ENCODE assay signal across 10 cellular contexts in genomic region chr2:85536479-85536878, GRCh38. TPM values are rescaled to one million over a fixed set of nuclear protein-coding genes. Genes with fewer than 3 reads are reported as not detected.
A peak's percentile ranks its signal among the peaks of the same experiment; 100 is the strongest.
DNase-seq lines count a peak whose midpoint lies in the region; ATAC-seq and TF ChIP-seq lines count a peak whose summit lies in the region.
"Had no signal": no experiment of that assay in that cellular context is flagged by ENCODE, and none has a peak within 500 bp of the region (broad histone marks: within the 10 kb centered on the region; RNA-seq: fewer than 3 reads in every experiment).

No MANE protein-coding gene starts in this region.

- POLR2A ChIA-PET in WTC11 (lab: Charles Lee): interaction anchor here (3.2 to 5.7 kb wide), 2 partner anchors 24 to 123 kb away, joined by 19 to 36 read pairs; partner anchors contain the start of gene GGCX

- H3K36me3 ChIP-seq in hepatocyte (replicated peaks; ENCODE audit: insufficient read depth, low read depth): no peaks in the 10 kb centered on the region
- H3K36me3 ChIP-seq in thyroid gland: peaks cover 6 to 12% of the 10 kb centered on the region in 2 donors

- DNase-seq in NCI-H82 (lab: John Stamatoyannopoulos, UW): peak; percentile 37
- no peak for DNase-seq in NCI-H82 treated with DMSO at 0.1 percent for 48 hours (lab: John Stamatoyannopoulos, UW; ENCODE audit: unreplicated experiment)
- DNase-seq in WTC11 (ENCODE audit: low spot score): no peak
- DNase-seq in hepatocyte (ENCODE audit: low spot score): peak; percentile 54
- no peak for DNase-seq in thyroid gland
- DNase-seq in globus pallidus (ENCODE audit: low spot score): no peak
- DNase-seq in posterior vena cava (ENCODE audit: low spot score): no peak
- DNase-seq: activated CD8-positive, alpha-beta T cell treated with anti-CD3 and anti-CD28 coated beads for 36 hours; retina had no signal

- no peak for TF ChIP-seq POLR2A in thyroid gland (IDR thresholded peaks at IDR 0.05)

- H3K4me3 Mint-ChIP-seq in WTC11: no peak overlapping the region

- H3K27me3 ChIP-seq in hepatocyte (no peaks in the 10 kb centered on the region), thyroid gland (no peaks in the 10 kb centered on the region)

- peaks cover 28% of the 10 kb centered on the region for H3K4me1 ChIP-seq in hepatocyte (ENCODE audit: insufficient read depth)
- peaks cover 8 to 17% of the 10 kb centered on the region in 2 donors for H3K4me1 ChIP-seq in thyroid gland

- peaks cover 45% of the 10 kb centered on the region for H3K79me2 ChIP-seq in hepatocyte

- peaks cover 28% of the 10 kb centered on the region for H3K4me1 Mint-ChIP-seq in WTC11

- ATAC-seq in WTC11: no peak
- no peak for ATAC-seq in HG03442 (IDR thresholded peaks at IDR 0.05; ENCODE audit: unreplicated experiment)
- ATAC-seq: activated CD8-positive, alpha-beta T cell treated with anti-CD3 and anti-CD28 coated beads for 36 hours had no signal

- WGBS in hepatocyte (ENCODE audit: low lambda C conversion rate, missing lambda C conversion rate): 59% methylated on average over 3 of the region's 3 CpGs
- 90 to 92% methylated on average over 3 of the region's 3 CpGs for WGBS in thyroid gland, 2 donors

- H3K4me3 ChIP-seq in hepatocyte (no peak overlapping the region), thyroid gland (replicated peaks in 1 of 3) (no peak overlapping the region)

- no peaks in the 10 kb centered on the region for H3K27me3 Mint-ChIP-seq in WTC11 (ENCODE audit: low read depth)
- H3K27me3 Mint-ChIP-seq: activated CD8-positive, alpha-beta T cell treated with anti-CD3 and anti-CD28 coated beads for 36 hours had no signal

- H3K27ac ChIP-seq in hepatocyte (peak overlapping the region; percentile 99), thyroid gland (peak overlapping the region in 2 of 3 donors; percentile 98 to 100)

- H3K36me3 Mint-ChIP-seq in WTC11: peaks cover 21% of the 10 kb centered on the region

- no peak for TF ChIP-seq CTCF in WTC11 (IDR thresholded peaks at IDR 0.05)
- TF ChIP-seq CTCF in hepatocyte (IDR thresholded peaks at IDR 0.05; ENCODE audit: poor library complexity): no peak
- TF ChIP-seq CTCF in thyroid gland (IDR thresholded peaks at IDR 0.05): no peak

- H3K27ac Mint-ChIP-seq in WTC11: peak overlapping the region; percentile 68; the same call in 1 of the 2 replicates

- H3K9me3 ChIP-seq in hepatocyte (ENCODE audit: low read depth) (no peaks in the 10 kb centered on the region), thyroid gland (no peaks in the 10 kb centered on the region)

- H3K9me2 ChIP-seq in hepatocyte (replicated peaks; ENCODE audit: insufficient read depth): no peaks in the 10 kb centered on the region

- peak overlapping the region; percentile 94 for H3K4me2 ChIP-seq in hepatocyte

- H4K20me1 ChIP-seq in hepatocyte (ENCODE audit: insufficient read depth, poor library complexity, severe bottlenecking): peaks cover 24% of the 10 kb centered on the region

- intact Hi-C loops in thyroid gland (cut with DNase I) (no loop called here), posterior vena cava (cut with DNase I) (no loop called here)

- H3K9me3 Mint-ChIP-seq in WTC11: no peaks in the 10 kb centered on the region
- H3K9me3 Mint-ChIP-seq: activated CD8-positive, alpha-beta T cell treated with anti-CD3 and anti-CD28 coated beads for 36 hours had no signal

- CTCF ChIA-PET in WTC11 (lab: Charles Lee): interaction anchor here (1.0 to 4.6 kb wide), 2 partner anchors 115 to 118 kb away, joined by 4 to 40 read pairs; partner anchors contain the start of gene SH2D6

- H2AFZ ChIP-seq in hepatocyte: no peak overlapping the region

TF ChIP-seq in WTC11, 78 proteins besides CTCF, POLR2A, EP300 and RAD21 (continues in another document):
- TF ChIP-seq, protein P1, sequence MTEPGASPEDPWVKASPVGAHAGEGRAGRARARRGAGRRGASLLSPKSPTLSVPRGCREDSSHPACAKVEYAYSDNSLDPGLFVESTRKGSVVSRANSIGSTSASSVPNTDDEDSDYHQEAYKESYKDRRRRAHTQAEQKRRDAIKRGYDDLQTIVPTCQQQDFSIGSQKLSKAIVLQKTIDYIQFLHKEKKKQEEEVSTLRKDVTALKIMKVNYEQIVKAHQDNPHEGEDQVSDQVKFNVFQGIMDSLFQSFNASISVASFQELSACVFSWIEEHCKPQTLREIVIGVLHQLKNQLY (CRISPR knock-in tag; IDR thresholded peaks at IDR 0.05): no peak
- no peak for TF ChIP-seq ATF1 (CRISPR knock-in tag; IDR thresholded peaks at IDR 0.05)
- TF ChIP-seq NFATC4 (CRISPR knock-in tag; IDR thresholded peaks at IDR 0.05): no peak
- no peak for TF ChIP-seq SMAD3 (CRISPR knock-in tag; IDR thresholded peaks at IDR 0.05; ENCODE audit: borderline replicate concordance)
- no peak for TF ChIP-seq GABPB1 (CRISPR knock-in tag; IDR thresholded peaks at IDR 0.05)
- TF ChIP-seq, protein P2, sequence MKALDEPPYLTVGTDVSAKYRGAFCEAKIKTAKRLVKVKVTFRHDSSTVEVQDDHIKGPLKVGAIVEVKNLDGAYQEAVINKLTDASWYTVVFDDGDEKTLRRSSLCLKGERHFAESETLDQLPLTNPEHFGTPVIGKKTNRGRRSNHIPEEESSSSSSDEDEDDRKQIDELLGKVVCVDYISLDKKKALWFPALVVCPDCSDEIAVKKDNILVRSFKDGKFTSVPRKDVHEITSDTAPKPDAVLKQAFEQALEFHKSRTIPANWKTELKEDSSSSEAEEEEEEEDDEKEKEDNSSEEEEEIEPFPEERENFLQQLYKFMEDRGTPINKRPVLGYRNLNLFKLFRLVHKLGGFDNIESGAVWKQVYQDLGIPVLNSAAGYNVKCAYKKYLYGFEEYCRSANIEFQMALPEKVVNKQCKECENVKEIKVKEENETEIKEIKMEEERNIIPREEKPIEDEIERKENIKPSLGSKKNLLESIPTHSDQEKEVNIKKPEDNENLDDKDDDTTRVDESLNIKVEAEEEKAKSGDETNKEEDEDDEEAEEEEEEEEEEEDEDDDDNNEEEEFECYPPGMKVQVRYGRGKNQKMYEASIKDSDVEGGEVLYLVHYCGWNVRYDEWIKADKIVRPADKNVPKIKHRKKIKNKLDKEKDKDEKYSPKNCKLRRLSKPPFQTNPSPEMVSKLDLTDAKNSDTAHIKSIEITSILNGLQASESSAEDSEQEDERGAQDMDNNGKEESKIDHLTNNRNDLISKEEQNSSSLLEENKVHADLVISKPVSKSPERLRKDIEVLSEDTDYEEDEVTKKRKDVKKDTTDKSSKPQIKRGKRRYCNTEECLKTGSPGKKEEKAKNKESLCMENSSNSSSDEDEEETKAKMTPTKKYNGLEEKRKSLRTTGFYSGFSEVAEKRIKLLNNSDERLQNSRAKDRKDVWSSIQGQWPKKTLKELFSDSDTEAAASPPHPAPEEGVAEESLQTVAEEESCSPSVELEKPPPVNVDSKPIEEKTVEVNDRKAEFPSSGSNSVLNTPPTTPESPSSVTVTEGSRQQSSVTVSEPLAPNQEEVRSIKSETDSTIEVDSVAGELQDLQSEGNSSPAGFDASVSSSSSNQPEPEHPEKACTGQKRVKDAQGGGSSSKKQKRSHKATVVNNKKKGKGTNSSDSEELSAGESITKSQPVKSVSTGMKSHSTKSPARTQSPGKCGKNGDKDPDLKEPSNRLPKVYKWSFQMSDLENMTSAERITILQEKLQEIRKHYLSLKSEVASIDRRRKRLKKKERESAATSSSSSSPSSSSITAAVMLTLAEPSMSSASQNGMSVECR (CRISPR knock-in tag; IDR thresholded peaks at IDR 0.05; ENCODE audit: borderline replicate concordance): no peak
- TF ChIP-seq SOX15 (CRISPR knock-in tag; IDR thresholded peaks at IDR 0.05): no peak
- no peak for TF ChIP-seq CBFB (CRISPR knock-in tag; IDR thresholded peaks at IDR 0.05; ENCODE audit: low read depth)
- no peak for TF ChIP-seq ZNF317 (CRISPR knock-in tag; IDR thresholded peaks at IDR 0.05; ENCODE audit: borderline replicate concordance, low read depth)
- TF ChIP-seq, protein P3, sequence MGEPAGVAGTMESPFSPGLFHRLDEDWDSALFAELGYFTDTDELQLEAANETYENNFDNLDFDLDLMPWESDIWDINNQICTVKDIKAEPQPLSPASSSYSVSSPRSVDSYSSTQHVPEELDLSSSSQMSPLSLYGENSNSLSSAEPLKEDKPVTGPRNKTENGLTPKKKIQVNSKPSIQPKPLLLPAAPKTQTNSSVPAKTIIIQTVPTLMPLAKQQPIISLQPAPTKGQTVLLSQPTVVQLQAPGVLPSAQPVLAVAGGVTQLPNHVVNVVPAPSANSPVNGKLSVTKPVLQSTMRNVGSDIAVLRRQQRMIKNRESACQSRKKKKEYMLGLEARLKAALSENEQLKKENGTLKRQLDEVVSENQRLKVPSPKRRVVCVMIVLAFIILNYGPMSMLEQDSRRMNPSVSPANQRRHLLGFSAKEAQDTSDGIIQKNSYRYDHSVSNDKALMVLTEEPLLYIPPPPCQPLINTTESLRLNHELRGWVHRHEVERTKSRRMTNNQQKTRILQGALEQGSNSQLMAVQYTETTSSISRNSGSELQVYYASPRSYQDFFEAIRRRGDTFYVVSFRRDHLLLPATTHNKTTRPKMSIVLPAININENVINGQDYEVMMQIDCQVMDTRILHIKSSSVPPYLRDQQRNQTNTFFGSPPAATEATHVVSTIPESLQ (CRISPR knock-in tag; IDR thresholded peaks at IDR 0.05): no peak

RNA-seq across cellular contexts. Expression of gene MAT2A, which starts 2.5 kb away (rescaled TPM):
- total RNA-seq in WTC11 (2021) (208 to 222 TPM (median 208 TPM) in 3 replicates), hepatocyte (202 and 252 TPM in 2 replicates), thyroid gland (100 to 1,000 TPM; 303 to 511 (median 354) TPM), posterior vena cava (100 to 1,000 TPM; 233 to 277 TPM)
- 379 and 465 TPM in 2 replicates for polyA plus RNA-seq in hepatocyte

RNA-seq across cellular contexts. Expression of gene GGCX, which starts 24.8 kb away (rescaled TPM):
- total RNA-seq in WTC11 (2021): 40.9 to 42.9 TPM (median 41.4 TPM) in 3 replicates
- total RNA-seq in hepatocyte: 64.5 and 82.5 TPM in 2 replicates
- polyA plus RNA-seq in hepatocyte: 66.1 and 73.5 TPM in 2 replicates
- total RNA-seq in thyroid gland: 10 to 100 TPM; 39.5 to 81.9 (median 51.6) TPM
- 10 to 100 TPM; 26.3 to 31.2 TPM for total RNA-seq in posterior vena cava

RNA-seq across cellular contexts. Expression of gene VAMP8, which starts 40.9 kb away (rescaled TPM):
- total RNA-seq in WTC11 (2021) (48.8 to 55.4 TPM (median 52.0 TPM) in 3 replicates), hepatocyte (50.7 and 70.4 TPM in 2 replicates), thyroid gland (100 to 1,000 TPM in 3 of 4 donors, 10 to 100 TPM in 1; 89.6 to 171 (median 121) TPM), posterior vena cava (10 to 100 TPM; 29.7 to 54.9 TPM)
- polyA plus RNA-seq in hepatocyte: 213 and 240 TPM in 2 replicates

RNA-seq across cellular contexts. Expression of gene VAMP5, which starts 47.8 kb away (rescaled TPM):
- total RNA-seq in WTC11 (2021): 6.3 to 7.4 TPM (median 7.0 TPM) in 3 replicates
- total RNA-seq in hepatocyte: 2.1 and 2.7 TPM in 2 replicates
- polyA plus RNA-seq in hepatocyte: 36.1 TPM in 2 replicates
- 10 to 100 TPM; 13.6 to 41.3 (median 20.7) TPM for total RNA-seq in thyroid gland
- total RNA-seq in posterior vena cava: 10 to 100 TPM; 79.9 to 96.2 TPM

RNA-seq across cellular contexts. Expression of gene RNF181, which starts 59.1 kb away (rescaled TPM):
- 95.4 to 108 TPM (median 102 TPM) in 3 replicates for total RNA-seq in WTC11 (2021)
- total RNA-seq in hepatocyte: 139 and 159 TPM in 2 replicates
- 250 and 256 TPM in 2 replicates for polyA plus RNA-seq in hepatocyte
- 100 to 1,000 TPM in 3 of 4 donors, 10 to 100 TPM in 1; 86.9 to 202 (median 168) TPM for total RNA-seq in thyroid gland
- total RNA-seq in posterior vena cava: 10 to 100 TPM; 88.3 to 99.2 TPM

Comparison
In these comparisons a context has a peak if more than half of its experiments do, and no peak if none do; other contexts are left out.
1. DNase-seq: peak in NCI-H82 (single experiment) and hepatocyte (single experiment); none in NCI-H82 treated with DMSO at 0.1 percent for 48 hours (single experiment), WTC11 (single experiment), thyroid gland (0 of 2), globus pallidus (single experiment) and posterior vena cava (single experiment).